Comparison of ENCODE assay signal across 1 cellular context in genomic region chr2:55228224-55228563, GRCh38.
TF ChIP-seq lines count a peak whose summit lies in the region.

No MANE protein-coding gene starts in this region.

TF ChIP-seq in IMR-90, 13 proteins besides CTCF, POLR2A, EP300 and RAD21:
- no peak for TF ChIP-seq RCOR1 (IDR thresholded peaks at IDR 0.05; ENCODE audit: insufficient replicate concordance, low read length)
- no peak for TF ChIP-seq MXI1 (IDR thresholded peaks at IDR 0.05; ENCODE audit: borderline replicate concordance, low read depth, low read length)
- TF ChIP-seq SMC3 (IDR thresholded peaks at IDR 0.05; ENCODE audit: low read depth, low read length): no peak
- TF ChIP-seq BHLHE40 (IDR thresholded peaks at IDR 0.05; ENCODE audit: low read depth, low read length): no peak
- no peak for TF ChIP-seq CHD1 (IDR thresholded peaks at IDR 0.05; ENCODE audit: low read depth, low read length)
TF ChIP-seq in IMR-90: peak in this region for 0.
